ENCODE assay signal across 1 cellular context in the genomic region with DNA sequence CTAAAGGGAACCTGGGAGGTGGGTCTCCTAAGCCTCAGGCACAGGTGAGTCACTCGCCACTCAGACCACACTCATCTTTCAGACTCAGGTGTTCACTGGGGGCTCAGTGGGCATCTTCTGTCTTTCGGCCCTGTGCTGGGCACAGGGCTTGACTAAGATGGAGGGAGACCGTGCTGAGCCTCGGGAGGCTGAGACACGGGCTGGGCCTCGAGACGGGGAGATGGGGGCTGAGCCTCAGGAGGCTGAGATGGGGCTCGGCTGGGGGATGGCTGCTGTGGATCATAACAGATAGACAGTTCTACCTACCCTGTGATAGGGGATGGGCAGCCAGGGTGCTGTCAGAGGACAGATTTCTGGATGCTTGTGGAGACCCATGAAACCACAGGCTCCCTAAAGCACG.
TF ChIP-seq lines count a peak whose summit lies in the region.

No MANE protein-coding gene starts in this region.

TF ChIP-seq in IMR-90, 13 proteins besides CTCF, POLR2A, EP300 and RAD21:
- TF ChIP-seq ELK1 (IDR thresholded peaks at IDR 0.05; ENCODE audit: borderline replicate concordance, low read depth, low read length) (no peak), CHD1 (IDR thresholded peaks at IDR 0.05; ENCODE audit: low read depth, low read length) (no peak), BHLHE40 (IDR thresholded peaks at IDR 0.05; ENCODE audit: low read depth, low read length) (no peak), MXI1 (IDR thresholded peaks at IDR 0.05; ENCODE audit: borderline replicate concordance, low read depth, low read length) (no peak), SMC3 (IDR thresholded peaks at IDR 0.05; ENCODE audit: low read depth, low read length) (no peak), MAZ (IDR thresholded peaks at IDR 0.05; ENCODE audit: borderline replicate concordance, low read depth, low read length) (no peak)
